ENCODE assay signal across 1 cellular context in the genomic region with DNA sequence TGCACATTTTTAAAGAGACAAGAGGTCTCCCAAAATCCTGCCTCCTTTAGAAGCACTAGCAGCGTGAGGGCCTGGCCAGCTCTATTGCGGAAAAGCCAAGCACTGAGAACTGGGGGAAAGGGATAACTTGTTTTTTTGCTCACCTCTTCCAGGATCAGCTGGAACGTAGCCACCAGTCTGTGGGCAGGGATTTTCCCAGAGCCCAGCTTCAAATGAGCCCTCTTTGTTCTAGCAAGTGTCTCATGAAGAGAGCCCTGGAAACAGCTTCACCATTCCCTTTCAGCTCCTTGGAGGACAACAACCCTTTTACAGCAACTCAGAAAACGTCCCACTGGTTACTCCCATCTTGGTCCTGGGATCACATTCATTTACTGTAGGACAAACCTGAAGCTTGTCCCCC.
TF ChIP-seq lines count a peak whose summit lies in the region.

No MANE protein-coding gene starts in this region.

TF ChIP-seq in HepG2, 621 proteins besides CTCF, POLR2A, EP300 and RAD21 (continued from another document):
- TF ChIP-seq, protein P1, sequence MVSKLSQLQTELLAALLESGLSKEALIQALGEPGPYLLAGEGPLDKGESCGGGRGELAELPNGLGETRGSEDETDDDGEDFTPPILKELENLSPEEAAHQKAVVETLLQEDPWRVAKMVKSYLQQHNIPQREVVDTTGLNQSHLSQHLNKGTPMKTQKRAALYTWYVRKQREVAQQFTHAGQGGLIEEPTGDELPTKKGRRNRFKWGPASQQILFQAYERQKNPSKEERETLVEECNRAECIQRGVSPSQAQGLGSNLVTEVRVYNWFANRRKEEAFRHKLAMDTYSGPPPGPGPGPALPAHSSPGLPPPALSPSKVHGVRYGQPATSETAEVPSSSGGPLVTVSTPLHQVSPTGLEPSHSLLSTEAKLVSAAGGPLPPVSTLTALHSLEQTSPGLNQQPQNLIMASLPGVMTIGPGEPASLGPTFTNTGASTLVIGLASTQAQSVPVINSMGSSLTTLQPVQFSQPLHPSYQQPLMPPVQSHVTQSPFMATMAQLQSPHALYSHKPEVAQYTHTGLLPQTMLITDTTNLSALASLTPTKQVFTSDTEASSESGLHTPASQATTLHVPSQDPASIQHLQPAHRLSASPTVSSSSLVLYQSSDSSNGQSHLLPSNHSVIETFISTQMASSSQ (IDR thresholded peaks at IDR 0.05; ENCODE audit: low read depth): no peak
- TF ChIP-seq, protein P1 (CRISPR knock-in tag; IDR thresholded peaks at IDR 0.05; ENCODE audit: borderline replicate concordance): no peak
TF ChIP-seq in HepG2: peak in this region for 0.
